1 cellular context compared by ENCODE assay signal in genomic region chr19:39480337-39481228, GRCh38.
TF ChIP-seq lines count a peak whose summit lies in the region.

Gene TIMM50, plus strand, starts transcription at chr19:39480838. Its CDS starts 16 bp downstream, at chr19:39480854.

TF ChIP-seq in K562, 482 proteins besides CTCF, POLR2A, EP300 and RAD21 (continued from another document and continues in another):
- no peak for TF ChIP-seq CUX1 (CRISPR knock-in tag; IDR thresholded peaks at IDR 0.05)
- TF ChIP-seq ZNF41 (CRISPR knock-in tag; conservative IDR thresholded peaks at IDR 0.05), result no peak
- no peak for TF ChIP-seq SRSF9 (IDR thresholded peaks at IDR 0.05; ENCODE audit: borderline replicate concordance, low read depth, low read length)
- no peak for TF ChIP-seq NFXL1 (CRISPR knock-in tag; IDR thresholded peaks at IDR 0.05)
- no peak for TF ChIP-seq CBX2 (IDR thresholded peaks at IDR 0.05; ENCODE audit: insufficient read depth, low read length, poor library complexity, severe bottlenecking)
- TF ChIP-seq SFPQ (IDR thresholded peaks at IDR 0.05; ENCODE audit: low read depth, low read length), result no peak
- no peak for TF ChIP-seq ZNF79 (CRISPR knock-in tag; IDR thresholded peaks at IDR 0.05; ENCODE audit: low read depth)
- peak; percentile 97 for TF ChIP-seq SIN3B (IDR thresholded peaks at IDR 0.05; ENCODE audit: low read depth)
- no peak for TF ChIP-seq NR4A1 (CRISPR knock-in tag; IDR thresholded peaks at IDR 0.05)
- TF ChIP-seq NR4A1 (tag; IDR thresholded peaks at IDR 0.05), result no peak
- 0 out of 2 replicates have a peak, but pooled peaks have one; percentile 36 for TF ChIP-seq STAG1 (CRISPR knock-in tag; IDR thresholded peaks at IDR 0.05; ENCODE audit: borderline replicate concordance)
- TF ChIP-seq BCLAF1 (IDR thresholded peaks at IDR 0.05; ENCODE audit: borderline replicate concordance in 1 of 2, control insufficient read depth in 1 of 2, low read depth in 2 of 2, low read length in 1 of 2), result no peak
- no peak for TF ChIP-seq SREBF1 (IDR thresholded peaks at IDR 0.05; ENCODE audit: borderline replicate concordance, low read depth, low read length)
- TF ChIP-seq SIRT6 (IDR thresholded peaks at IDR 0.05; ENCODE audit: low read depth, low read length), result no peak
- TF ChIP-seq DACH1 (IDR thresholded peaks at IDR 0.05; ENCODE audit: partially characterized antibody), result no peak
- no peak for TF ChIP-seq DDX20 (tag; IDR thresholded peaks at IDR 0.05; ENCODE audit: low read depth)
- TF ChIP-seq VEZF1 (CRISPR knock-in tag; IDR thresholded peaks at IDR 0.05), result peak; percentile 73
- TF ChIP-seq NONO (IDR thresholded peaks at IDR 0.05; ENCODE audit: low read depth in 2 of 2, low read length in 1 of 2), result peak in 1 of 2 experiments; percentile 35; a peak in 3 of 4 replicates
- peak; percentile 56; the same call in 1 of the 2 replicates for TF ChIP-seq XRCC5 (IDR thresholded peaks at IDR 0.05; ENCODE audit: low read depth, low read length)
- TF ChIP-seq NFIC (IDR thresholded peaks at IDR 0.05), result no peak
- TF ChIP-seq PREB (CRISPR knock-in tag; IDR thresholded peaks at IDR 0.05), result no peak
- peak; percentile 40; the same call in 1 of the 2 replicates for TF ChIP-seq ZNF175 (CRISPR knock-in tag; IDR thresholded peaks at IDR 0.05; ENCODE audit: low read depth)
- TF ChIP-seq ZC3H4 (CRISPR knock-in tag; IDR thresholded peaks at IDR 0.05; ENCODE audit: borderline replicate concordance), result no peak
- no peak for TF ChIP-seq PRMT5 (CRISPR knock-in tag; IDR thresholded peaks at IDR 0.05)
- peak; percentile 100 for TF ChIP-seq ESRRA (IDR thresholded peaks at IDR 0.05; ENCODE audit: borderline replicate concordance, low read depth)
- TF ChIP-seq KDM4B (IDR thresholded peaks at IDR 0.05; ENCODE audit: borderline replicate concordance in 2 of 2, low read depth in 1 of 2), result 0 out of 4 replicates have a peak, but pooled peaks of 1 of the 2 experiments have one; percentile 77
- TF ChIP-seq HDGF (IDR thresholded peaks at IDR 0.05), result no peak
- TF ChIP-seq ZNF445 (CRISPR knock-in tag; IDR thresholded peaks at IDR 0.05; ENCODE audit: low read depth), result no peak
- TF ChIP-seq ATF6 (CRISPR knock-in tag; IDR thresholded peaks at IDR 0.05), result no peak
- no peak for TF ChIP-seq MED1 (CRISPR knock-in tag; IDR thresholded peaks at IDR 0.05; ENCODE audit: borderline replicate concordance)
- TF ChIP-seq MIER1 (IDR thresholded peaks at IDR 0.05; ENCODE audit: low read depth), result no peak
- TF ChIP-seq SLC30A9 (CRISPR knock-in tag; IDR thresholded peaks at IDR 0.05), result no peak
- TF ChIP-seq HBP1 (CRISPR knock-in tag; IDR thresholded peaks at IDR 0.05), result no peak
- no peak for TF ChIP-seq HLTF (IDR thresholded peaks at IDR 0.05)
- TF ChIP-seq PKNOX1 (IDR thresholded peaks at IDR 0.05), result no peak; the same call in 1 of the 2 replicates
- no peak for TF ChIP-seq EZH2 (IDR thresholded peaks at IDR 0.05; ENCODE audit: borderline replicate concordance, low read depth, low read length)
- TF ChIP-seq SOX6 (IDR thresholded peaks at IDR 0.05), result peak; percentile 59; the same call in 1 of the 2 replicates
- TF ChIP-seq ARNT (IDR thresholded peaks at IDR 0.05), result 0 out of 4 replicates have a peak, but pooled peaks of 1 of the 2 experiments have one; percentile 57
- TF ChIP-seq EWSR1 (IDR thresholded peaks at IDR 0.05; ENCODE audit: borderline replicate concordance, low read depth, partially characterized antibody), result no peak
- no peak for TF ChIP-seq NFIX (CRISPR knock-in tag; IDR thresholded peaks at IDR 0.05; ENCODE audit: low read depth)
- TF ChIP-seq HOXB6 (CRISPR knock-in tag; IDR thresholded peaks at IDR 0.05; ENCODE audit: borderline replicate concordance), result no peak
- TF ChIP-seq ZEB2 (IDR thresholded peaks at IDR 0.05), result peak; percentile 31; the same call in 1 of the 2 replicates
- TF ChIP-seq MBD1 (CRISPR knock-in tag; IDR thresholded peaks at IDR 0.05), result no peak
- TF ChIP-seq U2AF1 (optimal IDR thresholded peaks at IDR 0.05; ENCODE audit: low read depth, low read length), result no peak
